ENCODE assay signal across 1 cellular context in genomic region chr17:38717139-38717745, GRCh38.
A peak's percentile ranks its signal among the peaks of the same experiment; 100 is the strongest.
TF ChIP-seq lines count a peak whose summit lies in the region.

No MANE protein-coding gene starts in this region.

TF ChIP-seq in HepG2, 621 proteins besides CTCF, POLR2A, EP300 and RAD21:
- TF ChIP-seq RCOR2 (CRISPR knock-in tag; IDR thresholded peaks at IDR 0.05) (no peak), RFX5 (IDR thresholded peaks at IDR 0.05; ENCODE audit: low read depth, low read length) (no peak), ZNF143 (CRISPR knock-in tag; IDR thresholded peaks at IDR 0.05) (no peak), RARA (CRISPR knock-in tag; IDR thresholded peaks at IDR 0.05) (no peak), ZNF879 (CRISPR knock-in tag; IDR thresholded peaks at IDR 0.05) (no peak), ZNF850 (CRISPR knock-in tag; conservative IDR thresholded peaks at IDR 0.05) (no peak), POLR2G (IDR thresholded peaks at IDR 0.05; ENCODE audit: low read depth, low read length) (peak; percentile 40; the same call in 1 of the 2 replicates), ZNF350 (CRISPR knock-in tag; IDR thresholded peaks at IDR 0.05; ENCODE audit: borderline replicate concordance, low read depth) (no peak)
